In genomic region chr6:22248513-22249308, GRCh38 we compare ENCODE assay signal across 12 cellular contexts. TPM values are rescaled to one million over a fixed set of nuclear protein-coding genes. Genes with fewer than 3 reads are reported as not detected.
DNase-seq lines count a peak whose midpoint lies in the region; ATAC-seq and TF ChIP-seq lines count a peak whose summit lies in the region.
"Had no signal": no experiment of that assay in that cellular context is flagged by ENCODE, and none has a peak within 500 bp of the region (broad histone marks: within the 10 kb centered on the region; RNA-seq: fewer than 3 reads in every experiment).

No MANE protein-coding gene starts in this region.

- no peaks in the 10 kb centered on the region for H3K9me3 ChIP-seq in vagina
- H3K9me3 ChIP-seq: Peyer's patch, tibial nerve had no signal

- H3K4me1 ChIP-seq in ACC112 (ENCODE audit: control insufficient read depth, insufficient read depth, low read length, unreplicated experiment), result peaks cover 43% of the 10 kb centered on the region
- H3K4me1 ChIP-seq in vagina, result peaks cover 14% of the 10 kb centered on the region
- H3K4me1 ChIP-seq: Peyer's patch had no signal

- no peak for ATAC-seq in HG03139 (IDR thresholded peaks at IDR 0.05; ENCODE audit: unreplicated experiment)
- ATAC-seq in HG03432 (IDR thresholded peaks at IDR 0.05; ENCODE audit: unreplicated experiment), result no peak
- ATAC-seq: activated T-cell treated with anti-CD3 and anti-CD28 coated beads, Interleukin-2, amount 50 U/mL, for 4 hours had no signal

- TF ChIP-seq POLR2A in vagina (IDR thresholded peaks at IDR 0.05), result no peak

- H2AFZ ChIP-seq in ACC112 (ENCODE audit: low read length, unreplicated experiment), result peak overlapping the region; percentile 19

- TF ChIP-seq CTCF in cardiac fibroblast (IDR thresholded peaks at IDR 0.05; ENCODE audit: low read depth, low read length), result no peak
- no peak for TF ChIP-seq CTCF in vagina (IDR thresholded peaks at IDR 0.05)

- H3K27ac ChIP-seq in ACC112 (ENCODE audit: low read depth, low read length) (peak overlapping the region; percentile 75), vagina (no peak overlapping the region)
- H3K27ac ChIP-seq: Peyer's patch, tibial nerve, VCaP had no signal

- H3K27me3 ChIP-seq in ACC112 (ENCODE audit: insufficient read depth, low read length) (no peaks in the 10 kb centered on the region), vagina (no peaks in the 10 kb centered on the region)
- H3K27me3 ChIP-seq: Peyer's patch, tibial nerve had no signal

- intact Hi-C loops in vagina (cut with DNase I), result no loop called here

- DNase-seq in HuH-7.5 (ENCODE audit: low spot score) (peak; percentile 12), cardiac fibroblast (ENCODE audit: low read depth in 2 of 2) (peak; percentile 80 to 83), kidney glomerular epithelial cell (lab: John Stamatoyannopoulos, UW) (peak; percentile 88), vagina (ENCODE audit: extremely low spot score in 2 of 2) (no peak)
- DNase-seq in stimulated activated CD4-positive, alpha-beta T cell treated with anti-CD3 and anti-CD28 coated beads, Interleukin-12 subunit alpha, Interleukin-12 subunit beta, amount 100 ng/mL, for 4 hours, result no peak
- DNase-seq: activated T-cell treated with anti-CD3 and anti-CD28 coated beads, Interleukin-2, amount 50 U/mL, for 4 hours; Peyer's patch had no signal

- peak overlapping the region; percentile 7; the same call in 1 of the 2 replicates for H3K4me3 ChIP-seq in ACC112 (ENCODE audit: low read depth, low read length)
- H3K4me3 ChIP-seq in cardiac fibroblast (replicated peaks in 1 of 2; ENCODE audit: low read depth in 2 of 2, low read length in 2 of 2), result no peak overlapping the region
- no peak overlapping the region for H3K4me3 ChIP-seq in vagina
- H3K4me3 ChIP-seq: Peyer's patch, tibial nerve had no signal

- no peaks in the 10 kb centered on the region for H3K79me2 ChIP-seq in ACC112 (ENCODE audit: control insufficient read depth, insufficient read depth, low read length, unreplicated experiment)

- H3K36me3 ChIP-seq in ACC112 (ENCODE audit: insufficient read depth, low read length), result no peaks in the 10 kb centered on the region
- H3K36me3 ChIP-seq in vagina, result no peaks in the 10 kb centered on the region
- H3K36me3 ChIP-seq: Peyer's patch, tibial nerve had no signal

RNA-seq across cellular contexts. Expression of gene PRL, which starts 48.1 kb away (rescaled TPM):
- not detected for total RNA-seq in vagina
- total RNA-seq: Peyer's patch, tibial nerve had no signal

Comparison
In these comparisons a context has a peak if more than half of its experiments do, and no peak if none do; other contexts are left out.
1. DNase-seq: peak in HuH-7.5 (single experiment), cardiac fibroblast (2 of 2) and kidney glomerular epithelial cell (single experiment); none in vagina (0 of 2) and stimulated activated CD4-positive, alpha-beta T cell treated with anti-CD3 and anti-CD28 coated beads, Interleukin-12 subunit alpha, Interleukin-12 subunit beta, amount 100 ng/mL, for 4 hours (single experiment).